Comparison of ENCODE assay signal across 16 cellular contexts in the genomic region with DNA sequence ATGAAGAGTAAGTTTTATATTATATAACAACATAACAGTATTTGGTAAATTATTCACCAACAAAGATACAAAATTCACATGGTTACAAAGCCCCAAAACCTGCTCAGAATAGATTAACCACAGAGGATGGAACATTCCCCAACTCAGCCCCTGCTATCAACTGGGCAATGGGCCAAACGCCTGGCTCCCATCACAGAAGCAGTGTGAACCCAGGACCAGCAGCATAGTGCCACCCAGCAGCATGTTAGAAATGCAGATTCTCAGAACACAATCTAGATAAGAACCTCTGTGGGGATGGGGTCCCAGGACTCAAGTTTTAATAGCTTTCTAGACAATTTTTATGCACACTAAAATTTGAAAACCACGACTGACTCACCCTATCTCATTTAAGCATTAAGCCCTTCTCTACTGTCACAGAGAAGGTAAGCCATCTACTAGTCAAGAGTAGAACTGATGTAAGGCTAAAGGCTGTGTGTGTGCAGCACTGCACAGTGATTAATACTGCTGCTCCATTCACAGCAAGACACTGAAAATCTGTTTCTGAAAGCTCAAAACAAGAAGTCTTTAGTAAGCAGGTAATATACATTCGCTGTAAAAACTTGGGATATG. TPM values are rescaled to one million over a fixed set of nuclear protein-coding genes. Genes with fewer than 3 reads are reported as not detected.
DNase-seq lines count a peak whose midpoint lies in the region; ATAC-seq, FAIRE-seq and TF ChIP-seq lines count a peak whose summit lies in the region.
"Had no signal": no experiment of that assay in that cellular context is flagged by ENCODE, and none has a peak within 500 bp of the region (broad histone marks: within the 10 kb centered on the region; RNA-seq: fewer than 3 reads in every experiment).

No MANE protein-coding gene starts in this region.

- H2AK9ac ChIP-seq in IMR-90 (replicated peaks; ENCODE audit: low read depth, low read length, poor library complexity): no peak overlapping the region

- H2BK5ac ChIP-seq in IMR-90 (ENCODE audit: low read depth, low read length, poor library complexity, severe bottlenecking) (no peak overlapping the region), mesenchymal stem cell (ENCODE audit: low read depth, low read length, poor library complexity, severe bottlenecking) (no peak overlapping the region)

- H3K4me3 Mint-ChIP-seq in T-cell: no peak overlapping the region

- no peaks in the 10 kb centered on the region for H3K4me1 Mint-ChIP-seq in T-cell

- RAD21 ChIA-PET in GM12878 (lab: Charles Lee; ENCODE audit: unreplicated experiment): no interaction called here

- H3K27ac Mint-ChIP-seq in T-cell: no peak overlapping the region
- H3K27ac Mint-ChIP-seq: naive B cell had no signal

- no peaks in the 10 kb centered on the region for H3K27me3 ChIP-seq in IMR-90 (ENCODE audit: control insufficient read depth, insufficient read depth, low read length)
- no peaks in the 10 kb centered on the region for H3K27me3 ChIP-seq in GM12878 (replicated peaks in 1 of 2; ENCODE audit: control insufficient read depth in 2 of 2, insufficient read depth in 2 of 2, low read length in 1 of 2)
- no peaks in the 10 kb centered on the region for H3K27me3 ChIP-seq in mesenchymal stem cell (ENCODE audit: control insufficient read depth in 1 of 2, insufficient read depth in 1 of 2, low read length in 2 of 2)
- H3K27me3 ChIP-seq: stomach had no signal

- H3K9ac ChIP-seq in IMR-90 (ENCODE audit: low read depth, low read length) (no peak overlapping the region), GM12878 (ENCODE audit: control insufficient read depth, insufficient read depth, low read length) (no peak overlapping the region), mesenchymal stem cell (ENCODE audit: low read length) (no peak overlapping the region)

- CTCF ChIA-PET in IMR-90 (lab: Yijun Ruan, JAX) (no interaction called here), GM12878 (lab: Yijun Ruan, JAX) (interaction anchor here (1.2 kb wide), 1 partner anchor 34 kb away, joined by 5 read pairs; no protein-coding TSS in a partner anchor), T-cell (lab: Charles Lee) (no interaction called here)

- no peak overlapping the region for H4K5ac ChIP-seq in IMR-90 (ENCODE audit: low read depth, low read length)

- no peak overlapping the region for H2BK12ac ChIP-seq in mesenchymal stem cell (ENCODE audit: low read length in 2 of 2)

- dilution Hi-C loops in IMR-90 (cut with HindIII; ENCODE audit: low sequenced_read_pairs, unreplicated experiment): no loop called here

- no peak for TF ChIP-seq CTCF in IMR-90 (conservative IDR thresholded peaks at IDR 0.05; ENCODE audit: low read depth, low read length)
- TF ChIP-seq CTCF in GM12878 (IDR thresholded peaks at IDR 0.05 in 2 of 3, conservative IDR thresholded peaks at IDR 0.05 in 1 of 3; ENCODE audit: control insufficient read depth in 2 of 3, extremely low read depth in 1 of 3, insufficient read depth in 1 of 3, low read depth in 3 of 3, low read length in 3 of 3): no peak

- H3K36me3 ChIP-seq in IMR-90 (ENCODE audit: control insufficient read depth, insufficient read depth, low read length) (peaks cover 32% of the 10 kb centered on the region), GM12878 (ENCODE audit: control insufficient read depth in 2 of 2, insufficient read depth in 2 of 2, low read length in 1 of 2) (peaks cover 19 to 35% of the 10 kb centered on the region in 2 experiments), mesenchymal stem cell (ENCODE audit: control insufficient read depth in 1 of 2, insufficient read depth in 2 of 2, low read depth in 1 of 2, low read length in 2 of 2) (peaks cover 18 to 92% of the 10 kb centered on the region in 2 experiments)

- H3K4me2 ChIP-seq in IMR-90 (ENCODE audit: low read depth, low read length) (no peak overlapping the region), GM12878 (ENCODE audit: control insufficient read depth, insufficient read depth) (no peak overlapping the region), mesenchymal stem cell (ENCODE audit: low read length, poor library complexity, severe bottlenecking) (no peak overlapping the region)

- H2BK120ac ChIP-seq in IMR-90 (ENCODE audit: low read depth, low read length): no peak overlapping the region
- H2BK120ac ChIP-seq in mesenchymal stem cell (ENCODE audit: low read depth, low read length): no peak overlapping the region

- H3K14ac ChIP-seq in IMR-90 (replicated peaks; ENCODE audit: low read depth, low read length): no peak overlapping the region
- H3K14ac ChIP-seq in mesenchymal stem cell (ENCODE audit: low read length in 2 of 2): no peak overlapping the region

- H2BK15ac ChIP-seq in IMR-90 (ENCODE audit: low read depth, low read length): no peak overlapping the region
- H2BK15ac ChIP-seq in mesenchymal stem cell (ENCODE audit: low read depth, poor library complexity, severe bottlenecking): no peak overlapping the region

- intact Hi-C loops in IMR-90 (cut with micrococcal nuclease) (no loop called here), GM12878 (cut with micrococcal nuclease; ENCODE audit: unreplicated experiment) (no loop called here)

- no peak overlapping the region for H4K8ac ChIP-seq in IMR-90 (ENCODE audit: low read depth in 2 of 2, low read length in 2 of 2)
- H4K8ac ChIP-seq in mesenchymal stem cell (ENCODE audit: low read length): no peak overlapping the region

- peaks cover 3% of the 10 kb centered on the region; the same call in 1 of the 2 replicates for H4K20me1 ChIP-seq in IMR-90 (ENCODE audit: insufficient read depth, low read length)
- no peaks in the 10 kb centered on the region for H4K20me1 ChIP-seq in GM12878 (ENCODE audit: control insufficient read depth, insufficient read depth)

- DNase-seq in IMR-90 (peak; percentile 39), GM12878 (ENCODE audit: low read depth, low spot score) (no peak), mesenchymal stem cell (peak; percentile 16), superior temporal gyrus (ENCODE audit: extremely low spot score) (no peak), T-cell (no peak), NCI-H748 treated with DMSO at 0.1 percent for 48 hours (lab: John Stamatoyannopoulos, UW) (no peak)
- no peak for DNase-seq in stimulated activated CD4-positive, alpha-beta T cell treated with anti-CD3 and anti-CD28 coated beads, Interleukin-4, amount 100 ng/mL, for 24 hours
- DNase-seq: C1 segment of cervical spinal cord, glutamatergic neuron, kidney glomerular epithelial cell, naive B cell, NCI-H2107, retina, stomach had no signal

- H3K23ac ChIP-seq in IMR-90 (ENCODE audit: low read depth, low read length) (no peak overlapping the region), mesenchymal stem cell (ENCODE audit: low read length in 2 of 2) (no peak overlapping the region)

- no peak for FAIRE-seq in GM12878 (lab: Jason Lieb, UNC)
- FAIRE-seq: GM19239 had no signal

- H2AK5ac ChIP-seq in IMR-90 (ENCODE audit: low read depth, low read length) (no peak overlapping the region), mesenchymal stem cell (ENCODE audit: low read length, severe bottlenecking) (no peak overlapping the region)

- ATAC-seq in GM18511 (IDR thresholded peaks at IDR 0.05; ENCODE audit: unreplicated experiment) (peak; percentile 61), IMR-90 (ENCODE audit: low read depth) (no peak), GM12878 (peak; percentile 33; the same call in 2 of the 3 replicates), T-cell (replicated peaks in 1 of 4) (no peak)

- H3K4ac ChIP-seq in IMR-90 (ENCODE audit: low read depth, low read length) (no peak overlapping the region), mesenchymal stem cell (ENCODE audit: low read depth in 1 of 2, low read length in 2 of 2) (no peak overlapping the region)

- TF ChIP-seq POLR2A in IMR-90 (IDR thresholded peaks at IDR 0.05; ENCODE audit: low read depth, low read length) (no peak), GM12878 (IDR thresholded peaks at IDR 0.05; ENCODE audit: low read depth, low read length) (no peak)

- no peaks in the 10 kb centered on the region for H3K9me3 ChIP-seq in IMR-90 (ENCODE audit: control insufficient read depth, insufficient read depth, low read length)
- H3K9me3 ChIP-seq in GM12878 (replicated peaks; ENCODE audit: control insufficient read depth, insufficient read depth, low read length): no peaks in the 10 kb centered on the region
- H3K9me3 ChIP-seq in mesenchymal stem cell (ENCODE audit: control insufficient read depth, low read length): no peaks in the 10 kb centered on the region
- H3K9me3 ChIP-seq: stomach had no signal

- SMC1A ChIA-PET in GM12878 (lab: Charles Lee; ENCODE audit: uncharacterized antibody, unreplicated experiment): interaction anchor here (1.1 kb wide), 1 partner anchor 10 kb away, joined by 3 read pairs; no protein-coding TSS in a partner anchor

- in situ Hi-C loops in IMR-90 (cut with MboI; ENCODE audit: low sequenced_read_pairs) (no loop called here), GM12878 (cut with MboI) (no loop called here)

- H3K18ac ChIP-seq in IMR-90 (ENCODE audit: low read depth, low read length): no peak overlapping the region
- no peak overlapping the region for H3K18ac ChIP-seq in mesenchymal stem cell (ENCODE audit: low read depth in 1 of 2, low read length in 2 of 2)

- no peaks in the 10 kb centered on the region for H3K79me2 ChIP-seq in GM12878 (ENCODE audit: control insufficient read depth, insufficient read depth, low read length)

- H3K36me3 Mint-ChIP-seq in T-cell: peaks cover 62% of the 10 kb centered on the region

- BruUV-seq in IMR-90 (replicated peaks; lab: Mats Ljungman, UMichigan) (no TSS peak), GM12878 (replicated peaks; lab: Mats Ljungman, UMichigan) (TSS peak; percentile 14)

- H3K27me3 Mint-ChIP-seq in T-cell: no peaks in the 10 kb centered on the region
- H3K27me3 Mint-ChIP-seq: naive B cell had no signal

- H3K4me3 ChIP-seq in IMR-90 (ENCODE audit: insufficient read depth, low read depth, low read length) (no peak overlapping the region), GM12878 (no peak overlapping the region), mesenchymal stem cell (ENCODE audit: insufficient read depth in 1 of 2, low read depth in 1 of 2, low read length in 2 of 2) (no peak overlapping the region)
- H3K4me3 ChIP-seq: stomach had no signal

- no peak overlapping the region for H4K91ac ChIP-seq in IMR-90 (ENCODE audit: insufficient read depth, low read depth, low read length)
- no peak overlapping the region for H4K91ac ChIP-seq in mesenchymal stem cell (ENCODE audit: low read length)

- WGBS in IMR-90 (ENCODE audit: extremely low coverage in 2 of 2, insufficient read length in 1 of 2), 2 experiments: 100% methylated on average over 1 of the region's 3 CpGs; no CpG with 5 or more reads in 1 of the 2 experiments
- WGBS in GM12878 (ENCODE audit: insufficient coverage, insufficient replicate concordance, low lambda C conversion rate, missing lambda C conversion rate): 65% methylated on average over 3 of the region's 3 CpGs
- WGBS in mesenchymal stem cell: 91% methylated on average over 3 of the region's 3 CpGs

- H3K79me1 ChIP-seq in IMR-90 (ENCODE audit: low read depth in 1 of 2, low read length in 2 of 2): peaks cover 15 to 44% of the 10 kb centered on the region in 2 experiments; a peak in 3 of 4 replicates
- peaks cover 27% of the 10 kb centered on the region for H3K79me1 ChIP-seq in mesenchymal stem cell (replicated peaks; ENCODE audit: low read length, poor library complexity, severe bottlenecking)

- H2AFZ ChIP-seq in IMR-90 (replicated peaks; ENCODE audit: low read length, poor library complexity) (no peak overlapping the region), GM12878 (ENCODE audit: control insufficient read depth, low read depth, low read length) (no peak overlapping the region), mesenchymal stem cell (ENCODE audit: low read depth, low read length) (no peak overlapping the region)

- H3K4me1 ChIP-seq in IMR-90 (ENCODE audit: control insufficient read depth, insufficient read depth, low read length) (no peaks in the 10 kb centered on the region), GM12878 (ENCODE audit: control insufficient read depth, insufficient read depth, low read length) (no peaks in the 10 kb centered on the region), mesenchymal stem cell (ENCODE audit: control insufficient read depth, insufficient read depth, low read depth, low read length) (peaks cover 22% of the 10 kb centered on the region)

- H2BK20ac ChIP-seq in IMR-90 (ENCODE audit: low read depth, low read length): no peak overlapping the region

- H3K27ac ChIP-seq in IMR-90 (ENCODE audit: insufficient read depth, low read length) (no peak overlapping the region), GM12878 (ENCODE audit: control insufficient read depth, insufficient read depth) (no peak overlapping the region), mesenchymal stem cell (ENCODE audit: low read length, poor library complexity, severe bottlenecking) (peak overlapping the region; percentile 0)
- H3K27ac ChIP-seq: stomach had no signal

- POLR2A ChIA-PET in IMR-90 (lab: Charles Lee; ENCODE audit: unreplicated experiment): no interaction called here
- POLR2A ChIA-PET in GM12878 (lab: Charles Lee): interaction anchor here (4.0 kb wide), 1 partner anchor 14 kb away, joined by 15 read pairs; a partner anchor contains a TSS
- POLR2A ChIA-PET in T-cell (lab: Charles Lee): interaction anchor here in 1 of 2 donors (0.5 kb wide), 1 partner anchor 197 kb away, joined by 3 read pairs; no protein-coding TSS in a partner anchor

- no peak overlapping the region for H3K56ac ChIP-seq in IMR-90 (ENCODE audit: extremely low read depth, insufficient read depth, low read length)

- TF ChIP-seq RAD21 in IMR-90 (IDR thresholded peaks at IDR 0.05; ENCODE audit: low read length) (no peak), GM12878 (IDR thresholded peaks at IDR 0.05; ENCODE audit: insufficient read depth, low read depth, low read length) (no peak)

- peaks cover 17% of the 10 kb centered on the region for H3K9me1 ChIP-seq in IMR-90 (ENCODE audit: insufficient read depth, low read length)

- no peaks in the 10 kb centered on the region for H3K9me3 Mint-ChIP-seq in T-cell
- H3K9me3 Mint-ChIP-seq: naive B cell had no signal

- TF ChIP-seq EP300 in GM12878 (IDR thresholded peaks at IDR 0.05; ENCODE audit: borderline replicate concordance in 1 of 2, control insufficient read depth in 1 of 2, low read depth in 2 of 2, low read length in 2 of 2): no peak

RNA-seq across cellular contexts. Expression of a gene that starts 15.2 kb away (rescaled TPM):
- total RNA-seq in IMR-90 (2012; rRNA removed): 37.6 and 65.5 TPM in 2 replicates
- polyA plus RNA-seq in IMR-90 (2012; rRNA removed): 24.8 and 26.9 TPM in 2 replicates
- 8.9 and 15.8 TPM in 2 replicates for polyA plus RNA-seq in IMR-90 (2012; cell fraction: cytosol; rRNA removed)
- 8.0 and 24.0 TPM in 2 replicates for polyA plus RNA-seq in IMR-90 (2012; cell fraction: nucleus; rRNA removed; ENCODE audit: low replicate concordance)
- total RNA-seq in GM12878 (2013; cell fraction: nucleolus; rRNA removed): 76.0 and 83.0 TPM in 2 replicates
- 57.9 and 62.9 TPM in 2 replicates for total RNA-seq in GM12878 (2014; rRNA removed)
- 67.7 and 71.0 TPM in 2 replicates for total RNA-seq in GM12878 (2014; rRNA removed; fragmentation: Illumina TruSeq; extraction: Trizol)
- total RNA-seq in GM12878 (2021): 63.8 and 68.0 TPM in 2 replicates
- 27.0 TPM for polyA plus RNA-seq in GM12878 (2011; ENCODE audit: low read depth)
- 49.6 and 62.2 TPM in 2 replicates for polyA plus RNA-seq in GM12878 (2011; rRNA removed)
- 32.0 and 33.2 TPM in 2 replicates for polyA plus RNA-seq in GM12878 (2011; cell fraction: cytosol; rRNA removed)
- polyA plus RNA-seq in GM12878 (2011; cell fraction: nucleus; rRNA removed): 46.8 and 48.9 TPM in 2 replicates
- 35.5 and 37.8 TPM in 2 replicates for polyA plus RNA-seq in GM12878 (2012)
- 57.6 and 70.8 TPM in 2 replicates for polyA plus RNA-seq in GM12878 (2014; fragmentation: Illumina TruSeq; extraction: Trizol)
- 10 to 100 TPM; 21.0 to 21.6 TPM for polyA plus RNA-seq in GM12878 (2014; fragmentation: Nextera tagmentation; extraction: Ambion mirVana)
- 50.4 and 56.1 TPM in 2 replicates for polyA plus RNA-seq in GM12878 (2014; rRNA removed)
- polyA plus RNA-seq in GM12878 (2016; fragmentation: Nextera tagmentation; extraction: Ambion mirVana): 10 to 100 TPM; 66.6 to 72.7 TPM
- polyA minus RNA-seq in GM12878 (2011; rRNA and poly(A)+ RNA removed): 41.6 and 42.9 TPM in 2 replicates
- polyA minus RNA-seq in GM12878 (2011; cell fraction: cytosol; rRNA and poly(A)+ RNA removed): 17.1 and 23.5 TPM in 2 replicates
- polyA minus RNA-seq in GM12878 (2011; cell fraction: nucleus; rRNA and poly(A)+ RNA removed): 16.3 and 27.9 TPM in 2 replicates
- polyA plus RNA-seq in mesenchymal stem cell (2013, experiment 1 of 2): 22.8 TPM
- polyA plus RNA-seq in mesenchymal stem cell (2013, experiment 2 of 2): 23.4 TPM
- 10 to 100 TPM; 30.6 to 37.4 (median 36.3) TPM for total RNA-seq in T-cell

RNA-seq across cellular contexts. Expression of a gene that starts 45.9 kb away (rescaled TPM):
- total RNA-seq in IMR-90 (2012; rRNA removed) (1.8 and 2.2 TPM in 2 replicates), GM12878 (2014; rRNA removed) (6.0 and 11.0 TPM in 2 replicates), GM12878 (2014; rRNA removed; fragmentation: Illumina TruSeq; extraction: Trizol) (6.9 and 7.3 TPM in 2 replicates), GM12878 (2021) (10.0 and 13.1 TPM in 2 replicates), T-cell (1 to 10 TPM in 4 of 5 donors, not detected in 1; 1.0 to 1.9 (median 1.2) TPM)
- polyA plus RNA-seq in IMR-90 (2012; rRNA removed) (10.1 and 11.1 TPM in 2 replicates), GM12878 (2011; rRNA removed) (6.1 and 7.6 TPM in 2 replicates), GM12878 (2014; fragmentation: Illumina TruSeq; extraction: Trizol) (4.7 and 7.3 TPM in 2 replicates), GM12878 (2014; fragmentation: Nextera tagmentation; extraction: Ambion mirVana) (1 to 10 TPM in 1 of 2 experiments, under 1 TPM in 1; 0.43 to 1.2 TPM), GM12878 (2014; rRNA removed) (14.3 and 19.4 TPM in 2 replicates), GM12878 (2016; fragmentation: Nextera tagmentation; extraction: Ambion mirVana) (1 to 10 TPM; 7.3 to 9.1 TPM)
- 3.7 and 4.4 TPM in 2 replicates for polyA plus RNA-seq in IMR-90 (2012; cell fraction: cytosol; rRNA removed)
- 42.2 and 105 TPM in 2 replicates for polyA plus RNA-seq in IMR-90 (2012; cell fraction: nucleus; rRNA removed; ENCODE audit: low replicate concordance)
- total RNA-seq in GM12878 (2013; cell fraction: nucleolus; rRNA removed): 35.5 and 38.9 TPM in 2 replicates
- polyA plus RNA-seq in GM12878 (2011; ENCODE audit: low read depth): 2.8 TPM
- polyA plus RNA-seq in GM12878 (2011; cell fraction: cytosol; rRNA removed): 5.7 and 7.4 TPM in 2 replicates
- 35.5 and 36.8 TPM in 2 replicates for polyA plus RNA-seq in GM12878 (2011; cell fraction: nucleus; rRNA removed)
- polyA plus RNA-seq in GM12878 (2012): 5.6 and 6.6 TPM in 2 replicates
- 1.8 and 3.0 TPM in 2 replicates for polyA minus RNA-seq in GM12878 (2011; rRNA and poly(A)+ RNA removed)
- 2.9 TPM in 1 of 2 replicates, not detected in the other for polyA minus RNA-seq in GM12878 (2011; cell fraction: cytosol; rRNA and poly(A)+ RNA removed)
- polyA minus RNA-seq in GM12878 (2011; cell fraction: nucleus; rRNA and poly(A)+ RNA removed): 2.9 and 8.0 TPM in 2 replicates
- polyA plus RNA-seq in mesenchymal stem cell (2013, experiment 1 of 2): 3.8 TPM
- 4.4 TPM for polyA plus RNA-seq in mesenchymal stem cell (2013, experiment 2 of 2)

RNA-seq across cellular contexts. Expression of a gene that starts 53.8 kb away (rescaled TPM):
- 927 and 997 TPM in 2 replicates for total RNA-seq in IMR-90 (2012; rRNA removed)
- polyA plus RNA-seq in IMR-90 (2012; rRNA removed): 1,040 and 1,386 TPM in 2 replicates
- 740 and 1,531 TPM in 2 replicates for polyA plus RNA-seq in IMR-90 (2012; cell fraction: cytosol; rRNA removed)
- polyA plus RNA-seq in IMR-90 (2012; cell fraction: nucleus; rRNA removed; ENCODE audit: low replicate concordance): 748 and 1,694 TPM in 2 replicates
- 43.5 and 49.0 TPM in 2 replicates for total RNA-seq in GM12878 (2013; cell fraction: nucleolus; rRNA removed)
- 189 and 197 TPM in 2 replicates for total RNA-seq in GM12878 (2014; rRNA removed)
- 59.3 and 67.4 TPM in 2 replicates for total RNA-seq in GM12878 (2014; rRNA removed; fragmentation: Illumina TruSeq; extraction: Trizol)
- 94.0 and 97.7 TPM in 2 replicates for total RNA-seq in GM12878 (2021)
- 29.8 TPM for polyA plus RNA-seq in GM12878 (2011; ENCODE audit: low read depth)
- polyA plus RNA-seq in GM12878 (2011; rRNA removed): 14.7 and 27.4 TPM in 2 replicates
- polyA plus RNA-seq in GM12878 (2011; cell fraction: cytosol; rRNA removed): 40.8 and 63.2 TPM in 2 replicates
- polyA plus RNA-seq in GM12878 (2011; cell fraction: nucleus; rRNA removed): 31.2 and 60.2 TPM in 2 replicates
- polyA plus RNA-seq in GM12878 (2012): 52.7 and 61.0 TPM in 2 replicates
- 34.0 and 55.0 TPM in 2 replicates for polyA plus RNA-seq in GM12878 (2014; fragmentation: Illumina TruSeq; extraction: Trizol)
- 10 to 100 TPM; 47.0 to 66.8 TPM for polyA plus RNA-seq in GM12878 (2014; fragmentation: Nextera tagmentation; extraction: Ambion mirVana)
- 213 and 262 TPM in 2 replicates for polyA plus RNA-seq in GM12878 (2014; rRNA removed)
- polyA plus RNA-seq in GM12878 (2016; fragmentation: Nextera tagmentation; extraction: Ambion mirVana): 100 to 1,000 TPM; 149 to 160 TPM
- 28.0 and 43.6 TPM in 2 replicates for polyA minus RNA-seq in GM12878 (2011; rRNA and poly(A)+ RNA removed)
- 12.6 and 22.6 TPM in 2 replicates for polyA minus RNA-seq in GM12878 (2011; cell fraction: cytosol; rRNA and poly(A)+ RNA removed)
- 5.3 and 15.6 TPM in 2 replicates for polyA minus RNA-seq in GM12878 (2011; cell fraction: nucleus; rRNA and poly(A)+ RNA removed)
- polyA plus RNA-seq in mesenchymal stem cell (2013, experiment 1 of 2): 234 TPM
- polyA plus RNA-seq in mesenchymal stem cell (2013, experiment 2 of 2): 237 TPM
- 1 to 10 TPM in 2 of 5 donors, under 1 TPM in 3; 0.40 to 4.9 (median 0.96) TPM for total RNA-seq in T-cell

Comparison
In these comparisons a context has a peak if more than half of its experiments do, and no peak if none do; other contexts are left out.
1. ATAC-seq: peak in GM18511 (single experiment) and GM12878 (single experiment); none in IMR-90 (single experiment) and T-cell (0 of 4).
2. DNase-seq: peak in IMR-90 (single experiment) and mesenchymal stem cell (single experiment); none in GM12878 (single experiment), superior temporal gyrus (single experiment), T-cell (0 of 34), stimulated activated CD4-positive, alpha-beta T cell treated with anti-CD3 and anti-CD28 coated beads, Interleukin-4, amount 100 ng/mL, for 24 hours (single experiment) and NCI-H748 treated with DMSO at 0.1 percent for 48 hours (single experiment).
3. RNA of a gene that starts 53.8 kb away (total RNA-seq): 927 to 997 TPM in IMR-90 and 43.5 to 197 TPM in GM12878; 0.40 to 4.9 TPM in T-cell; every median in the first group is over 4 times any median in the second.